In the genomic region with DNA sequence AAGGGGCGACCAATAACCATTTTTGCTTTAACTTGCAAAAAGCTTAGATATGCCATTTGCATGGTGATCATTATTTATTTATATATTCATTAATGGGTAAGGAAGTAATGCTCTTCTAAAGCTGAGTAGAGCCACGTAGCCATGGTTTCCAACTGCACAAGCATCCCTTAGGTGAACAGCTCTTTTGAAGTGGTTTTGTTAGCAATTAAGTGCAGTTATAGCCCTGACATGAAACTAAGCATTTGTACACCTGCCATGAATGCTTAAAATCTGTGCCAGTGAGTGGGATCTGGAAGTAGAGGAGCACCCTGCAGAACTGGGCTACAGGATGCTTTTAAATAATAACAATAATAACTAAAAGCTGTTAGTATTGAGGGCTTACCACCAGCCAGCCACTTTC, we compare ENCODE assay signal across 20 cellular contexts. TPM values are rescaled to one million over a fixed set of nuclear protein-coding genes. Genes with fewer than 3 reads are reported as not detected.
DNase-seq lines count a peak whose midpoint lies in the region; ATAC-seq and TF ChIP-seq lines count a peak whose summit lies in the region.
"Had no signal": no experiment of that assay in that cellular context is flagged by ENCODE, and none has a peak within 500 bp of the region (broad histone marks: within the 10 kb centered on the region; RNA-seq: fewer than 3 reads in every experiment).

No MANE protein-coding gene starts in this region.

- TF ChIP-seq CTCF in suprapubic skin (IDR thresholded peaks at IDR 0.05), result no peak

- H3K36me3 Mint-ChIP-seq in T-helper 17 cell (ENCODE audit: low read depth), result peaks cover 11% of the 10 kb centered on the region

- peak; percentile 73 for DNase-seq in NCI-H2107 treated with DMSO at 0.1 percent for 48 hours (lab: John Stamatoyannopoulos, UW; ENCODE audit: unreplicated experiment)
- no peak for DNase-seq in NCI-H2107 (lab: John Stamatoyannopoulos, UW)
- peak; percentile 75 for DNase-seq in NCI-H1436 (lab: John Stamatoyannopoulos, UW)
- DNase-seq in T-helper 17 cell, result no peak
- DNase-seq in suprapubic skin (ENCODE audit: low spot score in 2 of 2), result no peak
- DNase-seq in stimulated activated naive CD4-positive, alpha-beta T cell treated with Interleukin-2 at 50 U/mL for 16 hours (lab: John Stamatoyannopoulos, UW), result no peak
- DNase-seq in stimulated activated naive CD8-positive, alpha-beta T cell treated with anti-CD3 and anti-CD28 coated beads, Interleukin-15, amount 100 ng/mL, for 72 hours, result no peak
- DNase-seq: 8988T; activated naive CD4-positive, alpha-beta T cell; GF-D8; hippocampal formation; Karpas-422; left cardiac atrium; PC-3 had no signal

- no peak for TF ChIP-seq EP300 in suprapubic skin (IDR thresholded peaks at IDR 0.05)

- H3K9me3 Mint-ChIP-seq in stimulated activated naive CD8-positive, alpha-beta T cell treated with anti-CD3 and anti-CD28 coated beads, Interleukin-15, amount 100 ng/mL, for 72 hours, result no peaks in the 10 kb centered on the region
- H3K9me3 Mint-ChIP-seq: CD14-positive monocyte; stimulated activated naive CD8-positive, alpha-beta T cell treated with anti-CD3 and anti-CD28 coated beads, Interleukin-15, Interleukin-2, amounts not matched to agents 100 ng/mL and 50 ng/mL, for 24 hours had no signal

- no peaks in the 10 kb centered on the region for H3K36me3 ChIP-seq in suprapubic skin

- no peak overlapping the region for H3K27ac Mint-ChIP-seq in T-helper 17 cell
- H3K27ac Mint-ChIP-seq in stimulated activated naive CD8-positive, alpha-beta T cell treated with anti-CD3 and anti-CD28 coated beads, Interleukin-15, amount 100 ng/mL, for 72 hours, result no peak overlapping the region
- H3K27ac Mint-ChIP-seq: stimulated activated naive CD8-positive, alpha-beta T cell treated with anti-CD3 and anti-CD28 coated beads, Interleukin-15, Interleukin-2, amounts not matched to agents 100 ng/mL and 50 ng/mL, for 24 hours had no signal

- H3K9me3 ChIP-seq in T-helper 17 cell (ENCODE audit: control insufficient read depth, low read length, poor library complexity, severe bottlenecking) (no peaks in the 10 kb centered on the region), suprapubic skin (no peaks in the 10 kb centered on the region)
- H3K9me3 ChIP-seq: esophagus muscularis mucosa had no signal

- 90% methylated on average over 2 of the region's 2 CpGs for WGBS in suprapubic skin

- H3K27ac ChIP-seq in suprapubic skin, result peak overlapping the region; percentile 17
- H3K27ac ChIP-seq: parathyroid adenoma had no signal

- H3K4me3 Mint-ChIP-seq in T-helper 17 cell, result peak overlapping the region; percentile 31
- no peak overlapping the region for H3K4me3 Mint-ChIP-seq in stimulated activated naive CD8-positive, alpha-beta T cell treated with anti-CD3 and anti-CD28 coated beads, Interleukin-15, amount 100 ng/mL, for 72 hours
- H3K4me3 Mint-ChIP-seq: CD14-positive monocyte; stimulated activated naive CD8-positive, alpha-beta T cell treated with anti-CD3 and anti-CD28 coated beads, Interleukin-15, Interleukin-2, amounts not matched to agents 100 ng/mL and 50 ng/mL, for 24 hours had no signal

- no peaks in the 10 kb centered on the region for H3K27me3 ChIP-seq in suprapubic skin
- H3K27me3 ChIP-seq: esophagus muscularis mucosa had no signal

- peak; percentile 73 for ATAC-seq in T-helper 17 cell
- no peak for ATAC-seq in HG03571 (IDR thresholded peaks at IDR 0.05; ENCODE audit: unreplicated experiment)
- no peak for ATAC-seq in stimulated activated naive CD8-positive, alpha-beta T cell treated with anti-CD3 and anti-CD28 coated beads, Interleukin-15, amount 100 ng/mL, for 72 hours
- ATAC-seq: left cardiac atrium, PC-3 had no signal

- H3K4me1 ChIP-seq in suprapubic skin, result peaks cover 92% of the 10 kb centered on the region

- no peak overlapping the region for H3K4me3 ChIP-seq in suprapubic skin
- H3K4me3 ChIP-seq: esophagus muscularis mucosa, smooth muscle cell had no signal

- H3K27me3 Mint-ChIP-seq in T-helper 17 cell, result no peaks in the 10 kb centered on the region
- H3K27me3 Mint-ChIP-seq in stimulated activated naive CD8-positive, alpha-beta T cell treated with anti-CD3 and anti-CD28 coated beads, Interleukin-15, amount 100 ng/mL, for 72 hours, result no peaks in the 10 kb centered on the region
- H3K27me3 Mint-ChIP-seq: stimulated activated naive CD8-positive, alpha-beta T cell treated with anti-CD3 and anti-CD28 coated beads, Interleukin-15, Interleukin-2, amounts not matched to agents 100 ng/mL and 50 ng/mL, for 24 hours had no signal

- TF ChIP-seq POLR2A in suprapubic skin (IDR thresholded peaks at IDR 0.05), result no peak

- H3K4me1 Mint-ChIP-seq in T-helper 17 cell, result peaks cover 56% of the 10 kb centered on the region
- H3K4me1 Mint-ChIP-seq in stimulated activated naive CD8-positive, alpha-beta T cell treated with anti-CD3 and anti-CD28 coated beads, Interleukin-15, amount 100 ng/mL, for 72 hours, result peaks cover 22% of the 10 kb centered on the region

RNA-seq across cellular contexts. Expression of a gene that starts 19.1 kb away (rescaled TPM):
- 10 to 100 TPM; 19.9 to 33.5 TPM for total RNA-seq in T-helper 17 cell
- total RNA-seq in suprapubic skin, result 10 to 100 TPM; 59.7 to 64.0 (median 60.9) TPM

Comparison
In these comparisons a context has a peak if more than half of its experiments do, and no peak if none do; other contexts are left out.
1. DNase-seq: peak in NCI-H2107 treated with DMSO at 0.1 percent for 48 hours (single experiment) and NCI-H1436 (single experiment); none in NCI-H2107 (single experiment), T-helper 17 cell (0 of 3), suprapubic skin (0 of 2), stimulated activated naive CD4-positive, alpha-beta T cell treated with Interleukin-2 at 50 U/mL for 16 hours (single experiment) and stimulated activated naive CD8-positive, alpha-beta T cell treated with anti-CD3 and anti-CD28 coated beads, Interleukin-15, amount 100 ng/mL, for 72 hours (0 of 2).